16 cellular contexts compared by ENCODE assay signal in genomic region chr16:75139498-75139897, GRCh38. TPM values are rescaled to one million over a fixed set of nuclear protein-coding genes. Genes with fewer than 3 reads are reported as not detected.
"Had no signal": no experiment of that assay in that cellular context is flagged by ENCODE, and none has a peak within 500 bp of the region (broad histone marks: within the 10 kb centered on the region; RNA-seq: fewer than 3 reads in every experiment).

No MANE protein-coding gene starts in this region.

- H3K36me3 ChIP-seq: ovary, right atrium auricular region, sigmoid colon, tibial nerve had no signal

- DNase-seq: erythroblast; foreskin keratinocyte; naive thymus-derived CD8-positive, alpha-beta T cell; nucleus accumbens; ovary; sigmoid colon; stimulated activated CD4-positive, alpha-beta T cell treated with anti-CD3 and anti-CD28 coated beads, Interleukin-2, amount 100 ng/mL, for 24 hours; stimulated activated CD4-positive, alpha-beta T cell treated with anti-CD3 and anti-CD28 coated beads, Interleukin-4, amount 100 ng/mL, for 4 hours; stimulated activated naive B cell treated with anti-CD40 and anti-IgM and Interleukin-4, amounts not matched to agents 10 μg/mL and 1 μg/mL and 100 μg/mL, for 72 hours; stimulated activated naive CD8-positive, alpha-beta T cell treated with anti-CD3 and anti-CD28 coated beads, Interleukin-15, amount 100 ng/mL, for 72 hours; testis had no signal

- H3K79me2 ChIP-seq: hepatocyte had no signal

- H2AFZ ChIP-seq: hepatocyte had no signal

- H3K4me3 ChIP-seq: hepatocyte, ovary, right atrium auricular region, sigmoid colon, skin epidermis, testis, tibial nerve had no signal

- H3K27ac ChIP-seq: foreskin keratinocyte, hepatocyte, ovary, right atrium auricular region, sigmoid colon, skin epidermis, testis, tibial nerve had no signal

- H3K4me2 ChIP-seq: hepatocyte had no signal

- H3K4me1 ChIP-seq: foreskin keratinocyte, right atrium auricular region, sigmoid colon, testis, tibial nerve had no signal

- H3K9me3 ChIP-seq: ovary, right atrium auricular region, sigmoid colon, testis, tibial nerve had no signal

- H3K27me3 ChIP-seq: foreskin keratinocyte, hepatocyte, ovary, right atrium auricular region, sigmoid colon, testis, tibial nerve had no signal

RNA-seq across cellular contexts. Expression of gene LDHD, which starts 22.9 kb away (rescaled TPM):
- total RNA-seq: kidney epithelial cell; naive thymus-derived CD8-positive, alpha-beta T cell had no signal
- polyA plus RNA-seq: naive thymus-derived CD8-positive, alpha-beta T cell had no signal
